7 cellular contexts compared by ENCODE assay signal in the genomic region with DNA sequence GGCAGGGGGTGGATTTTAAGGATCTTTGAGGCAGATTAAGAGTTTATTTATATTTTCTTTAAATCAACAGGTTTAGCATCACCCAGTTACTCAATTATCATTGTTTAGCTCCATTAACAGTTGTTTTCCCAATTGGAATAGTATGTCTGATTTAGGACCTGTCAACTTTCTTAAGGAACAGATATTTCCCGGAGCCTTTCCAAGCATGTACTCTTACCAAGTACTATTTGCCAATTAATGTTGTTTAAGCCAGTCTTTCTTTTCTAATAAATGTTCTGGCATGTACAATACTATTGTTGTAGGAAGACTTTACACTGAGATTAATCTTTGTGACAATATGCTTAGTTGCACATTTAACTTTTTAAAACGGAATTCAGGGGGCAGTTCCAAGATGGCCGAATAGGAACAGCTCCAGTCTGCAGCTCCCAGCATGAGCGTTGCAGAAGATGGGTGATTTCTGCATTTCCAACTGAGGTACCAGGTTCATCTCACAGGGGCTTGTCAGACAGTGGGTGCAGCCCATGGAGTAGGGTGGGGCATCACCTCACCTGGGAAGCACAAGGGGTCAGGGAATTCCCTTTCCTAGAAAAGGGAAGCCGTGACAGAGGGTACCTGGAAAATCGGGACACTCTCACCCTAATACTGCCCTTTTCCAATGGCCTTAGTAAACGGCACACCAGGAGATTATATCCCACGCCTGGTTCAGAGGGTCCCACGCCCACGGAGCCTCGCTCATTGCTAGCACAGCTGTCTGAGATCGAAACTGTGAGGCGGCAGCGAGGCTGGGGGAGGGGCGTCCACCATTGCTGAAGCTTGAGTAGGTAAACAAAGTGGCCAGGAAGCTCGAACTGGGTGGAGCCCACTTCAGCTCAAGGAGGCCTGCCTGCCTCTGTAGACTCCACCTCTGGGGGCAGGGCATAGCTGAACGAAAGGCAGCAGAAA.
A peak's percentile ranks its signal among the peaks of the same experiment; 100 is the strongest.
DNase-seq lines count a peak whose midpoint lies in the region; ATAC-seq, FAIRE-seq and TF ChIP-seq lines count a peak whose summit lies in the region.
"Not testable (repeated sequence)": the region's sequence is repeated elsewhere in the genome, so short reads cannot be mapped to it uniquely, and the experiment has no call there.

No MANE protein-coding gene starts in this region.

- H3K27ac ChIP-seq in A549 = peak overlapping the region; percentile 81 to 91
- H3K27ac ChIP-seq in OCI-LY1 (ENCODE audit: low read depth, low read length, poor library complexity, severe bottlenecking); kidney (ENCODE audit: low read depth in 2 of 2, low read length in 2 of 2): not testable (repeated sequence)
- H3K27ac ChIP-seq in K562 (ENCODE audit: extremely low read depth, low read depth, low read length) = peak overlapping the region; percentile 54

- H3K27me3 ChIP-seq in OCI-LY1 (ENCODE audit: insufficient read depth, low read length); K562 (ENCODE audit: control insufficient read depth in 2 of 2, insufficient read depth in 2 of 2, low read length in 2 of 2): not testable (repeated sequence)

- not testable (repeated sequence) for TF ChIP-seq RAD21 in A549 (conservative IDR thresholded peaks at IDR 0.05 in 1 of 2, IDR thresholded peaks at IDR 0.05 in 1 of 2); K562 (CRISPR knock-in tag; conservative IDR thresholded peaks at IDR 0.05 in 1 of 2, IDR thresholded peaks at IDR 0.05 in 1 of 2)

- H3K36me3 ChIP-seq in OCI-LY1 (ENCODE audit: insufficient read depth, low read length); K562 (ENCODE audit: control insufficient read depth, insufficient read depth, low read length); kidney (ENCODE audit: control insufficient read depth in 1 of 2, insufficient read depth in 2 of 2, low read length in 2 of 2): not testable (repeated sequence)

- not testable (repeated sequence) for H2AFZ ChIP-seq in OCI-LY1 (ENCODE audit: low read length)
- peak overlapping the region; percentile 94 for H2AFZ ChIP-seq in K562 (ENCODE audit: low read depth, low read length)

- not testable (repeated sequence) for H3K9me2 ChIP-seq in OCI-LY1 (ENCODE audit: low read depth, low read length)

- not testable (repeated sequence) for H3K9ac ChIP-seq in OCI-LY1 (ENCODE audit: low read length); kidney (ENCODE audit: low read length in 2 of 2)
- H3K9ac ChIP-seq in K562 (ENCODE audit: insufficient read depth in 1 of 2, low read depth in 2 of 2, low read length in 2 of 2) = peak overlapping the region; percentile 26 to 37; a peak in 2 of 4 replicates

- H4K20me1 ChIP-seq in OCI-LY1 (ENCODE audit: insufficient read depth, low read length); K562 (replicated peaks; ENCODE audit: control insufficient read depth, insufficient read depth, low read length): not testable (repeated sequence)

- not testable (repeated sequence) for H3F3A ChIP-seq in OCI-LY1 (ENCODE audit: insufficient read depth, low read length)

- H3K9me3 ChIP-seq in A549; OCI-LY1 (ENCODE audit: low read length); K562 (replicated peaks; ENCODE audit: control insufficient read depth, insufficient read depth, low read depth, low read length); kidney (ENCODE audit: control insufficient read depth in 1 of 2, low read length in 2 of 2): not testable (repeated sequence)

- TF ChIP-seq POLR2A in A549 (IDR thresholded peaks at IDR 0.05; ENCODE audit: low read length) = not testable (repeated sequence)
- TF ChIP-seq POLR2A in K562 (conservative IDR thresholded peaks at IDR 0.05) = peak; percentile 42; the same call in 1 of the 2 replicates

- H3K4me1 ChIP-seq in A549; OCI-LY1 (ENCODE audit: insufficient read depth, low read length, severe bottlenecking); K562 (replicated peaks in 1 of 2; ENCODE audit: control insufficient read depth in 2 of 2, insufficient read depth in 2 of 2, low read length in 2 of 2); kidney (ENCODE audit: control insufficient read depth in 1 of 2, insufficient read depth in 1 of 2, low read depth in 1 of 2, low read length in 2 of 2): not testable (repeated sequence)

- CTCF ChIA-PET in A549 (lab: Yijun Ruan, JAX) = interaction anchor here (1.0 to 2.2 kb wide), 5 partner anchors 15 to 292 kb away, joined by 3 to 5 read pairs (median 4); no protein-coding TSS in a partner anchor
- CTCF ChIA-PET in K562 (lab: Yijun Ruan, JAX; ENCODE audit: low intra/inter-chr PET ratio) = not testable (repeated sequence)

- in situ Hi-C loops in SK-MEL-5 (cut with HindIII; ENCODE audit: low pct_unique_long_range_greater_than_20kb, low sequenced_read_pairs); K562 (cut with MboI): not testable (repeated sequence)

- DNase-seq in A549 (ENCODE audit: low read depth in 1 of 2, low spot score in 1 of 2) (peak; percentile 23 to 28), HT-29 (ENCODE audit: low spot score) (peak; percentile 12), NCI-H2029 (lab: John Stamatoyannopoulos, UW) (peak; percentile 1), SK-MEL-5 (ENCODE audit: low read depth, low spot score) (peak; percentile 11), K562 (ENCODE audit: extremely low read depth in 1 of 4, low spot score in 3 of 4) (peak in 1 of 4 experiments; percentile 20), kidney (peak; percentile 55)

- H3K79me2 ChIP-seq in OCI-LY1 (ENCODE audit: insufficient read depth, low read length); K562 (ENCODE audit: control insufficient read depth, insufficient read depth, low read length): not testable (repeated sequence)

- ATAC-seq in A549 = peak; percentile 62 to 73; a peak in 4 of 6 replicates
- ATAC-seq in K562 = not testable (repeated sequence)

- H3K9me1 ChIP-seq in K562 (ENCODE audit: control insufficient read depth, insufficient read depth, low read length) = not testable (repeated sequence)

- WGBS in A549 (ENCODE audit: missing lambda C conversion rate) = 6% methylated on average over 8 of the region's 17 CpGs
- WGBS in K562 (ENCODE audit: insufficient coverage, low coverage, missing lambda C conversion rate) = 3% methylated on average over 9 of the region's 17 CpGs

- POLR2A ChIA-PET in A549 (lab: Yijun Ruan, JAX) = not testable (repeated sequence)
- POLR2A ChIA-PET in K562 (lab: Yijun Ruan, JAX) = interaction anchor here (1.0 kb wide), 1 partner anchor 13 kb away, joined by 4 read pairs; no protein-coding TSS in a partner anchor

- intact Hi-C loops in K562 (cut with micrococcal nuclease); kidney (cut with DNase I): not testable (repeated sequence)

- not testable (repeated sequence) for TF ChIP-seq CTCF in A549 (IDR thresholded peaks at IDR 0.05); OCI-LY1 (IDR thresholded peaks at IDR 0.05; ENCODE audit: low read length); K562 (IDR thresholded peaks at IDR 0.05 in 2 of 3, conservative IDR thresholded peaks at IDR 0.05 in 1 of 3; ENCODE audit: insufficient read depth in 2 of 3, low read depth in 1 of 3, low read length in 3 of 3); kidney (IDR thresholded peaks at IDR 0.05; ENCODE audit: borderline replicate concordance, extremely low read depth, insufficient read depth)

- not testable (repeated sequence) for BruUV-seq in K562 (replicated peaks; lab: Mats Ljungman, UMichigan)

- FAIRE-seq in A549 (lab: Jason Lieb, UNC); kidney (lab: Jason Lieb, UNC): not testable (repeated sequence)
- FAIRE-seq in K562 (lab: Jason Lieb, UNC) = peak; percentile 67

- H3K4me3 ChIP-seq in A549 (peak overlapping the region; percentile 65), OCI-LY1 (ENCODE audit: low read depth, low read length, poor library complexity, severe bottlenecking) (peak overlapping the region; percentile 52), K562 (peak overlapping the region; percentile 36)
- not testable (repeated sequence) for H3K4me3 ChIP-seq in kidney (ENCODE audit: low read length in 2 of 2)

- not testable (repeated sequence) for TF ChIP-seq EP300 in A549 (IDR thresholded peaks at IDR 0.05); K562 (IDR thresholded peaks at IDR 0.05; ENCODE audit: low read length)

- H3K4me2 ChIP-seq in A549 = peak overlapping the region; percentile 68
- H3K4me2 ChIP-seq in OCI-LY1 (ENCODE audit: low read length) = peak overlapping the region; percentile 55
- peak overlapping the region; percentile 67 for H3K4me2 ChIP-seq in K562 (ENCODE audit: insufficient read depth, low read length)

TF ChIP-seq in A549, 52 proteins besides CTCF, POLR2A, EP300 and RAD21:
- 0 out of 2 replicates have a peak, but pooled peaks have one; percentile 35 for TF ChIP-seq PHF8 (IDR thresholded peaks at IDR 0.05; ENCODE audit: borderline replicate concordance, low read depth)
- TF ChIP-seq MAFK (IDR thresholded peaks at IDR 0.05; ENCODE audit: partially characterized antibody) = peak; percentile 83
TF ChIP-seq in A549: peak in this region for 2; not testable (repeated sequence) for 50.

TF ChIP-seq in K562, 482 proteins besides CTCF, POLR2A, EP300 and RAD21 (continues in another document):
- TF ChIP-seq YY1 (IDR thresholded peaks at IDR 0.05; ENCODE audit: borderline replicate concordance in 1 of 3, control insufficient read depth in 1 of 3, extremely low read depth in 1 of 3, insufficient read depth in 3 of 3, insufficient read length in 1 of 3, insufficient replicate concordance in 2 of 3, low read depth in 1 of 3, low read length in 2 of 3) (peak in 1 of 3 experiments; percentile 70), ELF1 (tag; IDR thresholded peaks at IDR 0.05) (0 out of 2 replicates have a peak, but pooled peaks have one; percentile 23), RB1 (IDR thresholded peaks at IDR 0.05; ENCODE audit: low read depth) (0 out of 2 replicates have a peak, but pooled peaks have one; percentile 38), FOXK2 (conservative IDR thresholded peaks at IDR 0.05 in 1 of 2, IDR thresholded peaks at IDR 0.05 in 1 of 2; ENCODE audit: low read depth in 2 of 2) (peak; percentile 57 to 65), NFRKB (IDR thresholded peaks at IDR 0.05; ENCODE audit: low read depth) (peak; percentile 78), TAF7 (tag; IDR thresholded peaks at IDR 0.05) (peak; percentile 85), POLR2H (tag; IDR thresholded peaks at IDR 0.05; ENCODE audit: low read depth) (0 out of 2 replicates have a peak, but pooled peaks have one; percentile 8)
